Comparison of ENCODE assay signal across 8 cellular contexts in the genomic region with DNA sequence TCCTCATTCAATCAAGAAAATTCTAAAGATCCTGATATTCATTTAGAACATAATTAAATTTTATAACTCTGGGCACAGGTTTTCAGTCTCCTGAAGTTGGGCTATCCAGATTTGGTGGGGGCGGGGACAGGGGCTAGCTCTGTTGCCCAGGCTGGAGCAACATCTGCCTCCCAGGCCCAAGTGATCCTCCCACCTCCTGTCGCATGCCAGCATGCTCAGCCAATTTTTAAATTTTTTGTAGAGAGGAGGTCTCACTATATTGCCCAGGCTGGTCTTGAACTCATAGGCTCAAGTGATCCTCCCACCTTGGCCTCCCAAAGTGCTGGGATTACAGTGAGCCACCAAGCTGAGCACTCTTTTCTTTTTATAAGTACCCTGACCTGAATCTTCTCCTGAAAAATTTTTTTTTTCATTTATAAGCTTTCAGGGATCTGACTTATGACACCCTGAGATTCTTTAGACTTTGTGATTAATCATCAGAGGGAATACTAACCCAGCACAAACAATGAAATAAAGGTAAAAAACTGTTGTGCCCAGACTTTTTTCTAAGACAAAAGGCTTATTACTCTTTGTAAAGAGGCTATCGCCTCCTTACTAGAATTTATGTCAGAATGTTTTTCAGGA.
A peak's percentile ranks its signal among the peaks of the same experiment; 100 is the strongest.
DNase-seq lines count a peak whose midpoint lies in the region; ATAC-seq and TF ChIP-seq lines count a peak whose summit lies in the region.

No MANE protein-coding gene starts in this region.

- no peaks in the 10 kb centered on the region for H3K9me3 Mint-ChIP-seq in activated T-helper 1 cell treated with anti-CD3 and anti-CD28 coated beads, Interleukin-12 subunit alpha, Interleukin-12 subunit beta, Interleukin-2, Interleukin-4 antibody, amounts not matched to agents 30 ng/mL and 10 ng/mL and 1 ng/mL, durations not matched to agents 14 hours and 24 hours and 36 hours

- H3K27ac Mint-ChIP-seq in activated T-helper 1 cell treated with anti-CD3 and anti-CD28 coated beads, Interleukin-12 subunit alpha, Interleukin-12 subunit beta, Interleukin-2, Interleukin-4 antibody, amounts not matched to agents 30 ng/mL and 10 ng/mL and 1 ng/mL, durations not matched to agents 14 hours and 24 hours and 36 hours, result peak overlapping the region; percentile 100

- H3K27me3 ChIP-seq in tibial nerve, result no peaks in the 10 kb centered on the region

- peak overlapping the region; percentile 90 for H3K4me3 Mint-ChIP-seq in activated T-helper 1 cell treated with anti-CD3 and anti-CD28 coated beads, Interleukin-12 subunit alpha, Interleukin-12 subunit beta, Interleukin-2, Interleukin-4 antibody, amounts not matched to agents 30 ng/mL and 10 ng/mL and 1 ng/mL, durations not matched to agents 14 hours and 24 hours and 36 hours

- no peaks in the 10 kb centered on the region for H3K9me3 ChIP-seq in tibial nerve

- peaks cover 22% of the 10 kb centered on the region for H3K36me3 Mint-ChIP-seq in activated T-helper 1 cell treated with anti-CD3 and anti-CD28 coated beads, Interleukin-12 subunit alpha, Interleukin-12 subunit beta, Interleukin-2, Interleukin-4 antibody, amounts not matched to agents 30 ng/mL and 10 ng/mL and 1 ng/mL, durations not matched to agents 14 hours and 24 hours and 36 hours (ENCODE audit: low read depth)

- no peak for TF ChIP-seq POLR2A in tibial nerve (IDR thresholded peaks at IDR 0.05)

- H3K27ac ChIP-seq in tibial nerve, result peak overlapping the region; percentile 35 to 92 (median 84)

- H3K4me3 ChIP-seq in tibial nerve, result no peak overlapping the region

- peak; percentile 75 for DNase-seq in activated effector memory CD4-positive, alpha-beta T cell treated with anti-CD3 and anti-CD28 coated beads, Interleukin-2, amount 50 U/mL, for 16 hours
- DNase-seq in activated effector memory CD4-positive, alpha-beta T cell treated with Interleukin-2 at 50 U/mL for 16 hours, result no peak
- no peak for DNase-seq in activated T-helper 1 cell treated with anti-CD3 and anti-CD28 coated beads, Interleukin-12 subunit alpha, Interleukin-12 subunit beta, Interleukin-2, Interleukin-4 antibody, amounts not matched to agents 30 ng/mL and 10 ng/mL and 1 ng/mL, durations not matched to agents 14 hours and 24 hours and 36 hours (ENCODE audit: low spot score)
- peak; percentile 90 for DNase-seq in kidney glomerular epithelial cell (lab: John Stamatoyannopoulos, UW)
- DNase-seq in tibial nerve (ENCODE audit: low spot score in 2 of 2), result no peak
- DNase-seq in NCI-H2227 (lab: John Stamatoyannopoulos, UW; ENCODE audit: unreplicated experiment), result no peak

- 73 to 76% methylated on average over 3 of the region's 3 CpGs for WGBS in tibial nerve, 2 donors

- intact Hi-C loops in activated T-helper 1 cell treated with anti-CD3 and anti-CD28 coated beads, Interleukin-12 subunit alpha, Interleukin-12 subunit beta, Interleukin-2, Interleukin-4 antibody, amounts not matched to agents 30 ng/mL and 10 ng/mL and 1 ng/mL, durations not matched to agents 14 hours and 24 hours and 36 hours (cut with micrococcal nuclease), result no loop called here

- no peak for ATAC-seq in GM18868 (IDR thresholded peaks at IDR 0.05; ENCODE audit: unreplicated experiment)
- no peak for ATAC-seq in esophagus mucosa

- no peak for TF ChIP-seq EP300 in tibial nerve (IDR thresholded peaks at IDR 0.05)

- no peaks in the 10 kb centered on the region for H3K27me3 Mint-ChIP-seq in activated T-helper 1 cell treated with anti-CD3 and anti-CD28 coated beads, Interleukin-12 subunit alpha, Interleukin-12 subunit beta, Interleukin-2, Interleukin-4 antibody, amounts not matched to agents 30 ng/mL and 10 ng/mL and 1 ng/mL, durations not matched to agents 14 hours and 24 hours and 36 hours (ENCODE audit: insufficient read depth)

- TF ChIP-seq CTCF in tibial nerve (IDR thresholded peaks at IDR 0.05), result no peak

- peaks cover 79% of the 10 kb centered on the region for H3K4me1 Mint-ChIP-seq in activated T-helper 1 cell treated with anti-CD3 and anti-CD28 coated beads, Interleukin-12 subunit alpha, Interleukin-12 subunit beta, Interleukin-2, Interleukin-4 antibody, amounts not matched to agents 30 ng/mL and 10 ng/mL and 1 ng/mL, durations not matched to agents 14 hours and 24 hours and 36 hours (ENCODE audit: low read depth)

- no peaks in the 10 kb centered on the region for H3K36me3 ChIP-seq in tibial nerve

- H3K4me1 ChIP-seq in tibial nerve, result peaks cover 5 to 71% (median 47%) of the 10 kb centered on the region in 4 donors

Comparison
In these comparisons a context has a peak if more than half of its experiments do, and no peak if none do; other contexts are left out.
1. DNase-seq: peak in activated effector memory CD4-positive, alpha-beta T cell treated with anti-CD3 and anti-CD28 coated beads, Interleukin-2, amount 50 U/mL, for 16 hours (single experiment) and kidney glomerular epithelial cell (single experiment); none in activated effector memory CD4-positive, alpha-beta T cell treated with Interleukin-2 at 50 U/mL for 16 hours (single experiment), activated T-helper 1 cell treated with anti-CD3 and anti-CD28 coated beads, Interleukin-12 subunit alpha, Interleukin-12 subunit beta, Interleukin-2, Interleukin-4 antibody, amounts not matched to agents 30 ng/mL and 10 ng/mL and 1 ng/mL, durations not matched to agents 14 hours and 24 hours and 36 hours (single experiment), tibial nerve (0 of 2) and NCI-H2227 (single experiment).